Comparison of ENCODE assay signal across 26 cellular contexts in genomic region chrX:55813150-55813549, GRCh38.
"Had no signal": no experiment of that assay in that cellular context is flagged by ENCODE, and none has a peak within 500 bp of the region (broad histone marks: within the 10 kb centered on the region; RNA-seq: fewer than 3 reads in every experiment).

No MANE protein-coding gene starts in this region.

- H3K4me3 ChIP-seq: coronary artery, dorsolateral prefrontal cortex, esophagus squamous epithelium, gastrocnemius medialis, heart right ventricle, left lung, lower lobe of right lung, mucosa of descending colon had no signal

- H3K27ac ChIP-seq: coronary artery, dorsolateral prefrontal cortex, epithelial cell of prostate, esophagus squamous epithelium, gastrocnemius medialis, heart right ventricle, left lung, lower lobe of right lung had no signal

- H3K36me3 ChIP-seq: esophagus squamous epithelium, gastrocnemius medialis, heart right ventricle, left lung, lower lobe of right lung had no signal

- ATAC-seq: esophagus mucosa, gastrocnemius medialis, heart right ventricle, left cardiac atrium, left lung, left ventricle myocardium superior, lower lobe of right lung, mucosa of descending colon had no signal

- DNase-seq: dermis blood vessel endothelial cell; dorsolateral prefrontal cortex; effector CD4-positive, alpha-beta T cell; effector memory CD4-positive, alpha-beta T cell; erythroblast; esophagus squamous epithelium; foreskin fibroblast; foreskin melanocyte; gastrocnemius medialis; glutamatergic neuron; head of caudate nucleus; heart right ventricle; hippocampal formation; immature natural killer cell; left cardiac atrium; left ventricle myocardium superior; lower lobe of right lung; mesenchymal stem cell; mucosa of descending colon; naive B cell had no signal

- H3K27me3 ChIP-seq: esophagus squamous epithelium, gastrocnemius medialis, heart right ventricle, left lung had no signal

- H3K9me3 ChIP-seq: esophagus squamous epithelium, gastrocnemius medialis, heart right ventricle, left lung, lower lobe of right lung, mucosa of descending colon had no signal

- H3K4me1 ChIP-seq: esophagus squamous epithelium, gastrocnemius medialis, heart right ventricle, left lung, lower lobe of right lung had no signal

- FAIRE-seq: endometrium, keratinocyte had no signal
